8 cellular contexts compared by ENCODE assay signal in the genomic region with DNA sequence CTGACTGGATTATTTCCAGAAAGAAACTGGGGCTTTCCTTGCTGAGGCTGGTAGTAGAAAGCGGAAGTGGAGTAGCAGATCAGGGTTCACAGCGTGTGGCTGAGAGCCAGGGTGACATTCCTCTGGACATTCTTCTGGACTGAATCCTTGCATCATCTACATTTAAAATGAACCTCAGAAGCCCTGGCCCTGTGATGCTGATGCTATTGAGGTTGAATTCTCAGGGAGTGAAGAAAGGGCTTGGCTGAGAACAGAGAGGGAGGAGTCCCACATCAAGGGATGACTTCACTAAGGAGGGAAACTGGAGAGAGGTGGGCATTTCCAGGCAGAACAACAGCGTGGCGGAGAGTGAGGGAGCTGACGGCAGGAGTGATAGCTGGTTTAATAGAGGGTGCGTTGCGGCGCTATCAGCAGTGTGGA.
DNase-seq lines count a peak whose midpoint lies in the region; ATAC-seq lines count a peak whose summit lies in the region.

No MANE protein-coding gene starts in this region.

- DNase-seq in H4 (ENCODE audit: low spot score) (peak; percentile 92), OCI-M1 (lab: John Stamatoyannopoulos, UW) (peak; percentile 14), neuronal stem cell (ENCODE audit: low spot score) (peak; percentile 9), NCI-H187 treated with DMSO at 0.1 percent for 48 hours (lab: John Stamatoyannopoulos, UW) (no peak), NCI-H1436 treated with DMSO at 0.1 percent for 48 hours (lab: John Stamatoyannopoulos, UW) (no peak), NCI-H2029 (lab: John Stamatoyannopoulos, UW) (no peak)
- DNase-seq in stimulated activated naive CD4-positive, alpha-beta T cell treated with Interleukin-2 at 50 U/mL for 16 hours (lab: John Stamatoyannopoulos, UW) = no peak

- H3K9me3 ChIP-seq in neuronal stem cell (replicated peaks in 1 of 2; ENCODE audit: control insufficient read depth in 2 of 2, insufficient read depth in 1 of 2, low read depth in 1 of 2, low read length in 2 of 2) = no peaks in the 10 kb centered on the region

- no peak overlapping the region for H3K4ac ChIP-seq in neuronal stem cell (ENCODE audit: low read length)

- no peak overlapping the region for H3K23ac ChIP-seq in neuronal stem cell (ENCODE audit: low read depth, low read length, poor library complexity)

- H3K4me3 ChIP-seq in neuronal stem cell (ENCODE audit: low read length in 2 of 2) = no peak overlapping the region

- H2AFZ ChIP-seq in neuronal stem cell (ENCODE audit: low read length) = peak overlapping the region; percentile 63

- no peak overlapping the region for H3K9ac ChIP-seq in neuronal stem cell (ENCODE audit: low read depth, low read length, poor library complexity)

- H2BK5ac ChIP-seq in neuronal stem cell (ENCODE audit: low read length) = no peak overlapping the region

- H2AK5ac ChIP-seq in neuronal stem cell (ENCODE audit: low read depth, low read length) = no peak overlapping the region

- peaks cover 0 to 10% of the 10 kb centered on the region in 2 donors for H3K4me1 ChIP-seq in neuronal stem cell (ENCODE audit: control insufficient read depth in 2 of 2, insufficient read depth in 1 of 2, low read depth in 1 of 2, low read length in 2 of 2)

- no peaks in the 10 kb centered on the region for H3K36me3 ChIP-seq in neuronal stem cell (replicated peaks in 1 of 2; ENCODE audit: control insufficient read depth in 2 of 2, insufficient read depth in 2 of 2, low read length in 2 of 2)

- ATAC-seq in esophagus mucosa = peak; percentile 77

- no peaks in the 10 kb centered on the region for H3K27me3 ChIP-seq in neuronal stem cell (ENCODE audit: control insufficient read depth in 3 of 3, insufficient read depth in 3 of 3, low read depth in 1 of 3, low read length in 3 of 3)

- H4K8ac ChIP-seq in neuronal stem cell (ENCODE audit: low read depth, low read length) = no peak overlapping the region

- H3K79me1 ChIP-seq in neuronal stem cell (ENCODE audit: low read depth, low read length) = no peaks in the 10 kb centered on the region

- H2BK12ac ChIP-seq in neuronal stem cell (ENCODE audit: low read length) = no peak overlapping the region

- H3K4me2 ChIP-seq in neuronal stem cell (ENCODE audit: insufficient read depth, low read length, poor library complexity, severe bottlenecking) = no peak overlapping the region

- no CpG with 5 or more reads among the region's 8 CpGs for WGBS in neuronal stem cell (ENCODE audit: extremely low coverage in 2 of 2, insufficient read length in 2 of 2, insufficient replicate concordance in 1 of 2), 2 donors

- peak overlapping the region; percentile 2 for H3K27ac ChIP-seq in neuronal stem cell (replicated peaks; ENCODE audit: low read length)

- peak overlapping the region; percentile 42 for H3K18ac ChIP-seq in neuronal stem cell (ENCODE audit: low read length)

- H4K91ac ChIP-seq in neuronal stem cell (ENCODE audit: low read depth, low read length, poor library complexity) = no peak overlapping the region

- no peak overlapping the region for H2BK15ac ChIP-seq in neuronal stem cell (ENCODE audit: low read length)

- H2BK120ac ChIP-seq in neuronal stem cell (ENCODE audit: low read depth, low read length) = no peak overlapping the region

- no peak overlapping the region for H3K14ac ChIP-seq in neuronal stem cell (ENCODE audit: low read length)

Comparison
In these comparisons a context has a peak if more than half of its experiments do, and no peak if none do; other contexts are left out.
1. DNase-seq: peak in H4 (single experiment), OCI-M1 (single experiment) and neuronal stem cell (single experiment); none in NCI-H187 treated with DMSO at 0.1 percent for 48 hours (single experiment), NCI-H1436 treated with DMSO at 0.1 percent for 48 hours (single experiment), NCI-H2029 (single experiment) and stimulated activated naive CD4-positive, alpha-beta T cell treated with Interleukin-2 at 50 U/mL for 16 hours (single experiment).